In genomic region chr1:155137129-155137528, GRCh38 we compare ENCODE assay signal across 8 cellular contexts. TPM values are rescaled to one million over a fixed set of nuclear protein-coding genes. Genes with fewer than 3 reads are reported as not detected.
A peak's percentile ranks its signal among the peaks of the same experiment; 100 is the strongest.
DNase-seq lines count a peak whose midpoint lies in the region; ATAC-seq, FAIRE-seq and TF ChIP-seq lines count a peak whose summit lies in the region.

No MANE protein-coding gene starts in this region.

- no peaks in the 10 kb centered on the region for H3K27me3 Mint-ChIP-seq in CD8-positive, alpha-beta T cell (ENCODE audit: low read depth)

- no peaks in the 10 kb centered on the region for H3K9me3 ChIP-seq in CD8-positive, alpha-beta T cell (ENCODE audit: low read length)
- H3K9me3 ChIP-seq in PC-3 (ENCODE audit: low read length) (no peaks in the 10 kb centered on the region), endothelial cell of umbilical vein (replicated peaks; ENCODE audit: control insufficient read depth, insufficient read depth, low read length) (no peaks in the 10 kb centered on the region), neutrophil (no peaks in the 10 kb centered on the region)

- peaks cover 27% of the 10 kb centered on the region for H3K4me1 ChIP-seq in CD8-positive, alpha-beta T cell (ENCODE audit: insufficient read depth, low read length)
- H3K4me1 ChIP-seq in PC-3 (ENCODE audit: insufficient read depth, low read length) (peaks cover 44% of the 10 kb centered on the region), endothelial cell of umbilical vein (ENCODE audit: control insufficient read depth, extremely low read depth, insufficient read depth, low read length) (peaks cover 37% of the 10 kb centered on the region), neutrophil (ENCODE audit: control insufficient read depth in 1 of 2, insufficient read depth in 1 of 2, low read depth in 1 of 2, low read length in 1 of 2) (peaks cover 35% of the 10 kb centered on the region in 2 experiments)

- POLR2A ChIA-PET in CD8-positive, alpha-beta T cell (lab: Charles Lee): interaction anchor here (0.6 kb wide), 1 partner anchor 577 kb away, joined by 3 read pairs; no protein-coding TSS in a partner anchor
- POLR2A ChIA-PET in PC-3 (lab: Charles Lee; ENCODE audit: unreplicated experiment): no interaction called here
- POLR2A ChIA-PET in endothelial cell of umbilical vein (lab: Charles Lee): no interaction called here

- BruUV-seq in PC-3 (replicated peaks; lab: Mats Ljungman, UMichigan) (no TSS peak), endothelial cell of umbilical vein (replicated peaks; lab: Mats Ljungman, UMichigan) (no TSS peak)

- H3K9me1 ChIP-seq in endothelial cell of umbilical vein (replicated peaks; ENCODE audit: control insufficient read depth, extremely low read depth, insufficient read depth, low read length): no peaks in the 10 kb centered on the region

- H4K20me1 ChIP-seq in PC-3 (ENCODE audit: low read length) (no peaks in the 10 kb centered on the region), endothelial cell of umbilical vein (replicated peaks; ENCODE audit: control insufficient read depth, extremely low read depth, insufficient read depth, low read length) (no peaks in the 10 kb centered on the region)

- no peak for TF ChIP-seq CTCF in CD8-positive, alpha-beta T cell (IDR thresholded peaks at IDR 0.05)
- TF ChIP-seq CTCF in PC-3 (conservative IDR thresholded peaks at IDR 0.05; ENCODE audit: low read depth, low read length) (no peak), endothelial cell of umbilical vein (IDR thresholded peaks at IDR 0.05; ENCODE audit: extremely low read depth in 1 of 2, insufficient read depth in 1 of 2, low read depth in 1 of 2, low read length in 2 of 2) (no peak), neutrophil (IDR thresholded peaks at IDR 0.05) (no peak)

- DNase-seq in CD8-positive, alpha-beta T cell: no peak
- DNase-seq in PC-3 (no peak), endothelial cell of umbilical vein (ENCODE audit: low read depth, low spot score) (no peak), GM19239 (ENCODE audit: insufficient read length, low spot score) (no peak), RPMI8226 (no peak)

- no peaks in the 10 kb centered on the region for H3K36me3 ChIP-seq in CD8-positive, alpha-beta T cell (ENCODE audit: insufficient read depth, low read length)
- H3K36me3 ChIP-seq in PC-3 (ENCODE audit: low read depth, low read length): peaks cover 16% of the 10 kb centered on the region
- peaks cover 12 to 20% of the 10 kb centered on the region in 2 experiments for H3K36me3 ChIP-seq in endothelial cell of umbilical vein (ENCODE audit: control insufficient read depth in 2 of 2, extremely low read depth in 1 of 2, insufficient read depth in 2 of 2, low read length in 2 of 2)
- no peaks in the 10 kb centered on the region for H3K36me3 ChIP-seq in neutrophil

- peak overlapping the region; percentile 98 for H3K4me3 Mint-ChIP-seq in CD8-positive, alpha-beta T cell

- intact Hi-C loops in CD8-positive, alpha-beta T cell (cut with DNase I, micrococcal nuclease): loop anchor here (5.0 to 10.0 kb wide), 4 partner anchors 50 to 885 kb away; partner anchors contain the start of genes AQP10 (in 1 of the 2), ATP8B2 (in 1 of the 2), SSR2 (in 1 of the 2) and ZBTB7B (in 1 of the 2)
- intact Hi-C loops in PC-3 (cut with micrococcal nuclease) (loop anchor here (5.0 kb wide), 1 partner anchor 165 kb away; the partner anchor contains the start of genes CKS1B and SHC1), endothelial cell of umbilical vein (cut with micrococcal nuclease) (no loop called here)

- H3K27ac ChIP-seq in CD8-positive, alpha-beta T cell (ENCODE audit: low read depth, low read length): peak overlapping the region; percentile 78
- H3K27ac ChIP-seq in PC-3 (ENCODE audit: low read length) (peak overlapping the region; percentile 94), endothelial cell of umbilical vein (ENCODE audit: insufficient read depth, low read depth, low read length) (peak overlapping the region; percentile 98), neutrophil (peak overlapping the region; percentile 93)

- dilution Hi-C loops in endothelial cell of umbilical vein (cut with MboI; ENCODE audit: extremely low pct_ligation_motif_present, low sequenced_read_pairs): no loop called here

- ATAC-seq in CD8-positive, alpha-beta T cell: no peak
- ATAC-seq in PC-3 (no peak), HG03139 (IDR thresholded peaks at IDR 0.05; ENCODE audit: unreplicated experiment) (no peak), HG03025 (IDR thresholded peaks at IDR 0.05; ENCODE audit: low FRiP score, unreplicated experiment) (no peak)

- peak overlapping the region; percentile 91 for H3K4me2 ChIP-seq in PC-3 (ENCODE audit: low read length)
- peak overlapping the region; percentile 61 for H3K4me2 ChIP-seq in endothelial cell of umbilical vein (ENCODE audit: insufficient read depth, low read length)

- FAIRE-seq in endothelial cell of umbilical vein (lab: Jason Lieb, UNC) (no peak), GM19239 (lab: Jason Lieb, UNC) (no peak)

- no peaks in the 10 kb centered on the region for H3K9me2 ChIP-seq in PC-3 (replicated peaks; ENCODE audit: low read length)

- no peaks in the 10 kb centered on the region for H3K9me3 Mint-ChIP-seq in CD8-positive, alpha-beta T cell

- H3K27me3 ChIP-seq in CD8-positive, alpha-beta T cell (ENCODE audit: insufficient read depth, low read length): no peaks in the 10 kb centered on the region
- H3K27me3 ChIP-seq in PC-3 (ENCODE audit: low read length): no peaks in the 10 kb centered on the region
- peaks cover 0 to 1% of the 10 kb centered on the region in 2 experiments for H3K27me3 ChIP-seq in endothelial cell of umbilical vein (ENCODE audit: control insufficient read depth in 2 of 2, insufficient read depth in 2 of 2, low read length in 2 of 2)
- no peaks in the 10 kb centered on the region for H3K27me3 ChIP-seq in neutrophil

- no peaks in the 10 kb centered on the region for H3F3A ChIP-seq in PC-3 (ENCODE audit: low read length, unreplicated experiment)

- no peak for TF ChIP-seq POLR2A in endothelial cell of umbilical vein (IDR thresholded peaks at IDR 0.05; ENCODE audit: low read depth, low read length)

- peak overlapping the region; percentile 93 for H3K4me3 ChIP-seq in CD8-positive, alpha-beta T cell (ENCODE audit: low read depth, low read length)
- H3K4me3 ChIP-seq in PC-3 (ENCODE audit: low read length) (peak overlapping the region; percentile 87), endothelial cell of umbilical vein (replicated peaks in 1 of 3; ENCODE audit: insufficient read depth in 1 of 3, low read depth in 1 of 3, low read length in 3 of 3) (peak overlapping the region in 1 of 3 experiments; percentile 13), neutrophil (ENCODE audit: low read depth in 1 of 2, low read length in 1 of 2) (peak overlapping the region; percentile 95 to 99)

- H2AFZ ChIP-seq in PC-3 (ENCODE audit: low read length): no peak overlapping the region
- H2AFZ ChIP-seq in endothelial cell of umbilical vein (ENCODE audit: low read depth, low read length): no peak overlapping the region

- peak overlapping the region; percentile 99 for H3K27ac Mint-ChIP-seq in CD8-positive, alpha-beta T cell

- peaks cover 44% of the 10 kb centered on the region for H3K4me1 Mint-ChIP-seq in CD8-positive, alpha-beta T cell (ENCODE audit: low read depth)

- H3K79me2 ChIP-seq in PC-3 (ENCODE audit: low read length): peaks cover 37% of the 10 kb centered on the region
- peaks cover 24% of the 10 kb centered on the region for H3K79me2 ChIP-seq in endothelial cell of umbilical vein (ENCODE audit: control insufficient read depth, insufficient read depth, low read length)

- peak overlapping the region; percentile 89; the same call in 1 of the 2 replicates for H3K9ac ChIP-seq in PC-3 (ENCODE audit: low read length)
- peak overlapping the region; percentile 44 for H3K9ac ChIP-seq in endothelial cell of umbilical vein (replicated peaks; ENCODE audit: extremely low read depth, insufficient read depth, low read length)

- peaks cover 30% of the 10 kb centered on the region for H3K36me3 Mint-ChIP-seq in CD8-positive, alpha-beta T cell

- CTCF ChIA-PET in CD8-positive, alpha-beta T cell (lab: Charles Lee): interaction anchor here (1.0 to 2.8 kb wide), 7 partner anchors 35 to 92 kb away, joined by 3 to 16 read pairs (median 4); partner anchors contain the start of gene KRTCAP2
- CTCF ChIA-PET in PC-3 (lab: Charles Lee): interaction anchor here (0.6 to 0.8 kb wide), 2 partner anchors 30 to 853 kb away, joined by 4 to 5 read pairs; no protein-coding TSS in a partner anchor
- CTCF ChIA-PET in endothelial cell of umbilical vein (lab: Charles Lee): interaction anchor here (1.0 to 15.5 kb wide), 5 partner anchors 13 to 93 kb away, joined by 3 to 204 read pairs (median 21); partner anchors contain the start of gene KRTCAP2

RNA-seq across cellular contexts. Expression of gene SLC50A1, which starts 1.5 kb away (rescaled TPM):
- total RNA-seq in CD8-positive, alpha-beta T cell: 10 to 100 TPM; 12.9 to 14.2 TPM
- total RNA-seq in PC-3 (2014; rRNA removed): 59.2 and 75.2 TPM in 2 replicates
- 29.5 and 30.8 TPM in 2 replicates for total RNA-seq in endothelial cell of umbilical vein
- 66.1 and 70.4 TPM in 2 replicates for polyA plus RNA-seq in endothelial cell of umbilical vein
- 50.3 and 53.2 TPM in 2 replicates for polyA plus RNA-seq in endothelial cell of umbilical vein (2011; cell fraction: cytosol; rRNA removed)
- polyA plus RNA-seq in endothelial cell of umbilical vein (2011; cell fraction: nucleus; rRNA removed): 19.9 and 27.1 TPM in 2 replicates
- 24.9 and 28.5 TPM in 2 replicates for polyA plus RNA-seq in endothelial cell of umbilical vein (2012)
- 37.9 and 44.6 TPM in 2 replicates for polyA minus RNA-seq in endothelial cell of umbilical vein
- 24.1 TPM for polyA minus RNA-seq in endothelial cell of umbilical vein (2011; cell fraction: cytosol; rRNA and poly(A)+ RNA removed)
- 9.4 and 13.5 TPM in 2 replicates for polyA minus RNA-seq in endothelial cell of umbilical vein (2011; cell fraction: nucleus; rRNA and poly(A)+ RNA removed)

RNA-seq across cellular contexts. Expression of gene DPM3, which starts 3.2 kb away (rescaled TPM):
- 10 to 100 TPM; 15.6 to 16.7 TPM for total RNA-seq in CD8-positive, alpha-beta T cell
- total RNA-seq in PC-3 (2014; rRNA removed) (53.6 and 74.3 TPM in 2 replicates), endothelial cell of umbilical vein (69.6 and 78.8 TPM in 2 replicates)
- 258 and 315 TPM in 2 replicates for polyA plus RNA-seq in endothelial cell of umbilical vein
- polyA plus RNA-seq in endothelial cell of umbilical vein (2011; cell fraction: cytosol; rRNA removed): 105 and 126 TPM in 2 replicates
- 31.3 and 32.5 TPM in 2 replicates for polyA plus RNA-seq in endothelial cell of umbilical vein (2011; cell fraction: nucleus; rRNA removed)
- 62.2 and 63.4 TPM in 2 replicates for polyA plus RNA-seq in endothelial cell of umbilical vein (2012)
- 16.3 and 17.2 TPM in 2 replicates for polyA minus RNA-seq in endothelial cell of umbilical vein
- polyA minus RNA-seq in endothelial cell of umbilical vein (2011; cell fraction: cytosol; rRNA and poly(A)+ RNA removed): 39.9 TPM
- polyA minus RNA-seq in endothelial cell of umbilical vein (2011; cell fraction: nucleus; rRNA and poly(A)+ RNA removed): 3.8 and 6.2 TPM in 2 replicates

RNA-seq across cellular contexts. Expression of gene EFNA1, which starts 9.5 kb away (rescaled TPM):
- 10 to 100 TPM in 1 of 2 experiments, 1 to 10 TPM in 1; 7.3 to 10.4 TPM for total RNA-seq in CD8-positive, alpha-beta T cell
- total RNA-seq in PC-3 (2014; rRNA removed): 29.4 and 49.9 TPM in 2 replicates
- 107 and 111 TPM in 2 replicates for total RNA-seq in endothelial cell of umbilical vein
- polyA plus RNA-seq in endothelial cell of umbilical vein: 289 and 295 TPM in 2 replicates
- polyA plus RNA-seq in endothelial cell of umbilical vein (2011; cell fraction: cytosol; rRNA removed): 268 and 300 TPM in 2 replicates
- 383 and 395 TPM in 2 replicates for polyA plus RNA-seq in endothelial cell of umbilical vein (2011; cell fraction: nucleus; rRNA removed)
- polyA plus RNA-seq in endothelial cell of umbilical vein (2012): 46.9 and 49.6 TPM in 2 replicates
- polyA minus RNA-seq in endothelial cell of umbilical vein: 211 and 255 TPM in 2 replicates
- 133 TPM for polyA minus RNA-seq in endothelial cell of umbilical vein (2011; cell fraction: cytosol; rRNA and poly(A)+ RNA removed)
- 87.5 and 107 TPM in 2 replicates for polyA minus RNA-seq in endothelial cell of umbilical vein (2011; cell fraction: nucleus; rRNA and poly(A)+ RNA removed)

RNA-seq across cellular contexts. Expression of gene KRTCAP2, which starts 36.0 kb away (rescaled TPM):
- total RNA-seq in CD8-positive, alpha-beta T cell: 10 to 100 TPM; 58.9 to 71.2 TPM
- total RNA-seq in PC-3 (2014; rRNA removed) (241 and 257 TPM in 2 replicates), endothelial cell of umbilical vein (170 and 207 TPM in 2 replicates)
- 362 and 409 TPM in 2 replicates for polyA plus RNA-seq in endothelial cell of umbilical vein
- polyA plus RNA-seq in endothelial cell of umbilical vein (2011; cell fraction: cytosol; rRNA removed): 298 and 301 TPM in 2 replicates
- polyA plus RNA-seq in endothelial cell of umbilical vein (2011; cell fraction: nucleus; rRNA removed): 92.2 and 112 TPM in 2 replicates
- 200 and 222 TPM in 2 replicates for polyA plus RNA-seq in endothelial cell of umbilical vein (2012)
- polyA minus RNA-seq in endothelial cell of umbilical vein: 246 and 346 TPM in 2 replicates
- polyA minus RNA-seq in endothelial cell of umbilical vein (2011; cell fraction: cytosol; rRNA and poly(A)+ RNA removed): 286 TPM
- 38.0 and 44.5 TPM in 2 replicates for polyA minus RNA-seq in endothelial cell of umbilical vein (2011; cell fraction: nucleus; rRNA and poly(A)+ RNA removed)

RNA-seq across cellular contexts. Expression of gene TRIM46, which starts 36.5 kb away (rescaled TPM):
- 1 to 10 TPM; 1.1 TPM for total RNA-seq in CD8-positive, alpha-beta T cell
- total RNA-seq in PC-3 (2014; rRNA removed) (4.1 and 5.4 TPM in 2 replicates), endothelial cell of umbilical vein (9.6 and 10.0 TPM in 2 replicates)
- polyA plus RNA-seq in endothelial cell of umbilical vein: 9.5 and 12.7 TPM in 2 replicates
- polyA plus RNA-seq in endothelial cell of umbilical vein (2011; cell fraction: cytosol; rRNA removed): 4.9 and 5.8 TPM in 2 replicates
- polyA plus RNA-seq in endothelial cell of umbilical vein (2011; cell fraction: nucleus; rRNA removed): 20.9 and 24.0 TPM in 2 replicates
- 5.6 and 7.1 TPM in 2 replicates for polyA plus RNA-seq in endothelial cell of umbilical vein (2012)
- 7.2 and 10.3 TPM in 2 replicates for polyA minus RNA-seq in endothelial cell of umbilical vein
- not detected for polyA minus RNA-seq in endothelial cell of umbilical vein (2011; cell fraction: cytosol; rRNA and poly(A)+ RNA removed)
- 10.0 and 11.3 TPM in 2 replicates for polyA minus RNA-seq in endothelial cell of umbilical vein (2011; cell fraction: nucleus; rRNA and poly(A)+ RNA removed)
